ENCODE assay signal across 18 cellular contexts in the genomic region with DNA sequence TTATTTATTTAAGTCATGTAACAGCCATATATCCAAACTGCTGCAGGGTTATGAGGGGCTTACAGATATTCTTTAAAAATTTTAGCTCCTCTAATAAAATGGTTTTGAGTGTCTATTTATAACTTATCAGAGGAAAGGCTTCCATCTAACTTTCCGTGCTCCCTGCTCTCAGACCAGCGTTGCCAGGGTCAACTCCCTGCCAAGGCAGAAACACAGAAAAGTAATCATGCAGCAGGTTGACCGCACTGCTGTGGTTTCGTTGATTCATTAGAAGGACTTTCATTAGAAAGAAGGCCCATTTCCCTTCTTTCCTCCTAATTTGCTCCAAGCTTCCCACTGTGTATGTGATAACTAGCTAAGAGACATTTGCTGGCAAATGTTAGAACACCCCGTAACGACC. TPM values are rescaled to one million over a fixed set of nuclear protein-coding genes. Genes with fewer than 3 reads are reported as not detected.
DNase-seq lines count a peak whose midpoint lies in the region; ATAC-seq, FAIRE-seq and TF ChIP-seq lines count a peak whose summit lies in the region.
"Had no signal": no experiment of that assay in that cellular context is flagged by ENCODE, and none has a peak within 500 bp of the region (broad histone marks: within the 10 kb centered on the region; RNA-seq: fewer than 3 reads in every experiment).

No MANE protein-coding gene starts in this region.

- H4K20me1 ChIP-seq in astrocyte (ENCODE audit: insufficient read depth, low read length): no peaks in the 10 kb centered on the region

- H3K9me3 ChIP-seq in astrocyte (ENCODE audit: insufficient read depth, low read depth, low read length) (no peaks in the 10 kb centered on the region), left ventricle myocardium inferior (replicated peaks) (no peaks in the 10 kb centered on the region), testis (no peaks in the 10 kb centered on the region)
- no peaks in the 10 kb centered on the region for H3K9me3 ChIP-seq in CD8-positive, alpha-beta T cell (ENCODE audit: low read length)
- H3K9me3 ChIP-seq: HAP-1 had no signal

- no peaks in the 10 kb centered on the region for H3K27me3 ChIP-seq in astrocyte (ENCODE audit: insufficient read depth, low read length)
- H3K27me3 ChIP-seq in left ventricle myocardium inferior (ENCODE audit: low read depth): no peaks in the 10 kb centered on the region
- no peaks in the 10 kb centered on the region for H3K27me3 ChIP-seq in testis
- no peaks in the 10 kb centered on the region for H3K27me3 ChIP-seq in CD8-positive, alpha-beta T cell (ENCODE audit: insufficient read depth, low read length)

- H3K4me1 Mint-ChIP-seq in astrocyte (ENCODE audit: low read depth, unreplicated experiment): peaks cover 4% of the 10 kb centered on the region
- peaks cover 1% of the 10 kb centered on the region for H3K4me1 Mint-ChIP-seq in CD8-positive, alpha-beta T cell (ENCODE audit: low read depth)

- ATAC-seq in CD8-positive, alpha-beta T cell: no peak
- ATAC-seq in HG03342 (IDR thresholded peaks at IDR 0.05; ENCODE audit: unreplicated experiment): no peak
- ATAC-seq: GM12878, PC-3 had no signal

- POLR2A ChIA-PET in CD8-positive, alpha-beta T cell (lab: Charles Lee): no interaction called here

- H3K27me3 Mint-ChIP-seq in astrocyte (ENCODE audit: low read depth, unreplicated experiment): no peaks in the 10 kb centered on the region
- no peaks in the 10 kb centered on the region for H3K27me3 Mint-ChIP-seq in CD8-positive, alpha-beta T cell (ENCODE audit: low read depth)

- H3K4me3 ChIP-seq in astrocyte (ENCODE audit: insufficient read depth, low read depth, low read length): no peak overlapping the region
- no peak overlapping the region for H3K4me3 ChIP-seq in left ventricle myocardium inferior
- H3K4me3 ChIP-seq in testis: no peak overlapping the region
- H3K4me3 ChIP-seq in CD8-positive, alpha-beta T cell (ENCODE audit: low read depth, low read length): no peak overlapping the region
- H3K4me3 ChIP-seq: GM12878, HAP-1 had no signal

- peak; percentile 4 for DNase-seq in Ammon's horn (ENCODE audit: low spot score)
- DNase-seq in astrocyte (ENCODE audit: low read depth): peak; percentile 55
- peak; percentile 14 for DNase-seq in left ventricle myocardium inferior
- DNase-seq in testis: peak; percentile 13
- no peak for DNase-seq in CD8-positive, alpha-beta T cell
- DNase-seq in central memory CD4-positive, alpha-beta T cell: no peak
- DNase-seq: C1 segment of cervical spinal cord, DND-41, GDM1, NCI-H1436, NCI-H2029 treated with DMSO at 0.1 percent for 48 hours, NCI-H774, PC-3 had no signal

- H3K4me3 Mint-ChIP-seq in astrocyte (ENCODE audit: unreplicated experiment): no peak overlapping the region
- no peak overlapping the region for H3K4me3 Mint-ChIP-seq in CD8-positive, alpha-beta T cell

- no peaks in the 10 kb centered on the region for H3K9me3 Mint-ChIP-seq in astrocyte (ENCODE audit: unreplicated experiment)
- no peaks in the 10 kb centered on the region for H3K9me3 Mint-ChIP-seq in CD8-positive, alpha-beta T cell

- TF ChIP-seq CTCF in astrocyte (IDR thresholded peaks at IDR 0.05; ENCODE audit: insufficient read depth, low read depth, low read length) (no peak), left ventricle myocardium inferior (IDR thresholded peaks at IDR 0.05; ENCODE audit: borderline replicate concordance) (no peak), testis (IDR thresholded peaks at IDR 0.05) (no peak)
- TF ChIP-seq CTCF in CD8-positive, alpha-beta T cell (IDR thresholded peaks at IDR 0.05): no peak

- peak; percentile 43 for FAIRE-seq in astrocyte (lab: Jason Lieb, UNC)
- FAIRE-seq: GM12878, GM18507 had no signal

- H3K27ac ChIP-seq in astrocyte (ENCODE audit: low read depth, low read length) (no peak overlapping the region), left ventricle myocardium inferior (replicated peaks) (peak overlapping the region; percentile 58), testis (no peak overlapping the region)
- H3K27ac ChIP-seq in CD8-positive, alpha-beta T cell (ENCODE audit: low read depth, low read length): no peak overlapping the region
- H3K27ac ChIP-seq: HL-60 had no signal

- intact Hi-C loops in left ventricle myocardium inferior (cut with micrococcal nuclease): no loop called here
- intact Hi-C loops in testis (cut with DNase I; ENCODE audit: low total_unique reads): no loop called here
- intact Hi-C loops in CD8-positive, alpha-beta T cell (cut with DNase I, micrococcal nuclease): no loop called here

- H3K27ac Mint-ChIP-seq in astrocyte (ENCODE audit: unreplicated experiment): no peak overlapping the region
- no peak overlapping the region for H3K27ac Mint-ChIP-seq in CD8-positive, alpha-beta T cell

- CTCF ChIA-PET in CD8-positive, alpha-beta T cell (lab: Charles Lee): no interaction called here

- no peak overlapping the region for H2AFZ ChIP-seq in astrocyte (ENCODE audit: low read depth, low read length)

- H3K36me3 ChIP-seq in astrocyte (ENCODE audit: insufficient read depth, low read length) (no peaks in the 10 kb centered on the region), left ventricle myocardium inferior (peaks cover 8% of the 10 kb centered on the region), testis (ENCODE audit: low read depth, missing control alignments) (no peaks in the 10 kb centered on the region)
- H3K36me3 ChIP-seq in CD8-positive, alpha-beta T cell (ENCODE audit: insufficient read depth, low read length): no peaks in the 10 kb centered on the region
- H3K36me3 ChIP-seq: HAP-1 had no signal

- WGBS in testis, 2 donors: 47 to 76% methylated on average over 6 of the region's 6 CpGs

- peaks cover 2% of the 10 kb centered on the region for H3K36me3 Mint-ChIP-seq in astrocyte (ENCODE audit: low read depth, unreplicated experiment)
- peaks cover 20% of the 10 kb centered on the region for H3K36me3 Mint-ChIP-seq in CD8-positive, alpha-beta T cell

- no peak for TF ChIP-seq POLR2A in testis (IDR thresholded peaks at IDR 0.05)

- H3K79me2 ChIP-seq in astrocyte (ENCODE audit: insufficient read depth, low read length): no peaks in the 10 kb centered on the region

- H3K4me1 ChIP-seq in astrocyte (ENCODE audit: insufficient read depth, low read length): no peaks in the 10 kb centered on the region
- H3K4me1 ChIP-seq in left ventricle myocardium inferior: peaks cover 35% of the 10 kb centered on the region
- H3K4me1 ChIP-seq in testis: no peaks in the 10 kb centered on the region
- no peaks in the 10 kb centered on the region for H3K4me1 ChIP-seq in CD8-positive, alpha-beta T cell (ENCODE audit: insufficient read depth, low read length)
- H3K4me1 ChIP-seq: HAP-1 had no signal

- H3K9ac ChIP-seq in astrocyte (ENCODE audit: low read length): no peak overlapping the region

- H3K4me2 ChIP-seq in astrocyte (ENCODE audit: low read length): no peak overlapping the region

RNA-seq across cellular contexts. Expression of gene BCLAF3, which starts 33.9 kb away (rescaled TPM):
- total RNA-seq in astrocyte (8.3 and 9.9 TPM in 2 replicates), left ventricle myocardium inferior (7.7 TPM), testis (10 to 100 TPM in 1 of 2 donors, 1 to 10 TPM in 1; 7.7 to 10.7 TPM)
- 5.7 TPM for polyA plus RNA-seq in testis (ENCODE audit: insufficient read depth, low read depth, low replicate concordance)
- 1 to 10 TPM; 4.4 to 5.3 TPM for total RNA-seq in CD8-positive, alpha-beta T cell

Comparison
In these comparisons a context has a peak if more than half of its experiments do, and no peak if none do; other contexts are left out.
1. DNase-seq: peak in Ammon's horn (single experiment), astrocyte (single experiment), left ventricle myocardium inferior (single experiment) and testis (single experiment); none in CD8-positive, alpha-beta T cell (0 of 7) and central memory CD4-positive, alpha-beta T cell (single experiment).